Comparison of ENCODE assay signal across 8 cellular contexts in the genomic region with DNA sequence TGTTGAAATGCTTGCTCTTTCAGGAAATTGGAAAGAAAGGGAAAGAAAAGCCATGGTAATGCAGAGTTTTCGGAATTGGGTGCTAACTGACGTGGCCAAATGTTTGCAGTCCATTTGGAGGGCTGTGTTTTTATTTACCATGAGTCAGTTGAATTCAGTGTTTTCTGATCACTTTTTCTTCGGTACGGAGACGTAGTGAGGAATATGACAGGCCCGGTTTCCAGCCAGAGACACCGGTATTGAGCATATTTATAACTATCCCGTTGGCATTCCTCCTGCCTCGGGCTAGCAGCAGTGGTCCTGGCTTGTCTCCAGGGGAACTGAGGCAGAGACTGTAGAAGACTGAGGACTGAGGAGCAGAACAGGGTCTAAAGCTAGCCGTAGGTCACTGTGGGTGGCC. TPM values are rescaled to one million over a fixed set of nuclear protein-coding genes. Genes with fewer than 3 reads are reported as not detected.
DNase-seq lines count a peak whose midpoint lies in the region; ATAC-seq and TF ChIP-seq lines count a peak whose summit lies in the region.

No MANE protein-coding gene starts in this region.

- no peaks in the 10 kb centered on the region for H3K27me3 ChIP-seq in BLaER1 treated with 17β-estradiol and CSF1 and Interleukin-3, amounts not matched to agents 10 nM and 100 nM
- H3K27me3 ChIP-seq in MM.1S (replicated peaks; ENCODE audit: insufficient read depth, low read length) = no peaks in the 10 kb centered on the region

- H3F3A ChIP-seq in MM.1S (ENCODE audit: insufficient read depth, low read length) = peaks cover 4% of the 10 kb centered on the region; the same call in 1 of the 2 replicates

- no peaks in the 10 kb centered on the region for H3K9me2 ChIP-seq in MM.1S (replicated peaks; ENCODE audit: insufficient read depth, low read length)

- no peaks in the 10 kb centered on the region for H3K9me3 Mint-ChIP-seq in dendritic cell treated with granulocyte-macrophage colony-stimulating factor and Interleukin-4, amounts not matched to agents 40 ng/mL and 50 ng/mL, for 4 days
- H3K9me3 Mint-ChIP-seq in natural killer cell treated with Interleukin-12 subunit alpha and Interleukin-12 subunit beta and Interleukin-15 and Interleukin-18, amount 100 ng/mL, for 72 hours = no peaks in the 10 kb centered on the region

- TF ChIP-seq CTCF in MM.1S (IDR thresholded peaks at IDR 0.05; ENCODE audit: low read length) = no peak

- peaks cover 0 to 35% (median 22%) of the 10 kb centered on the region in 11 experiments; a peak in 15 of 22 replicates for H4K20me1 ChIP-seq in BLaER1 treated with 17β-estradiol and CSF1 and Interleukin-3, amounts not matched to agents 10 nM and 100 nM
- no peaks in the 10 kb centered on the region for H4K20me1 ChIP-seq in MM.1S (ENCODE audit: insufficient read depth, low read length)

- peak overlapping the region; percentile 72 to 97 (median 93) for H3K4me3 ChIP-seq in BLaER1 treated with 17β-estradiol and CSF1 and Interleukin-3, amounts not matched to agents 10 nM and 100 nM
- peak overlapping the region; percentile 96 for H3K4me3 ChIP-seq in MM.1S (ENCODE audit: low read length)

- H3K27ac Mint-ChIP-seq in dendritic cell treated with granulocyte-macrophage colony-stimulating factor and Interleukin-4, amounts not matched to agents 40 ng/mL and 50 ng/mL, for 4 days = peak overlapping the region; percentile 87
- H3K27ac Mint-ChIP-seq in natural killer cell treated with Interleukin-12 subunit alpha and Interleukin-12 subunit beta and Interleukin-15 and Interleukin-18, amount 100 ng/mL, for 72 hours = peak overlapping the region; percentile 61 to 64

- peak overlapping the region; percentile 89 to 100 (median 93) for H3K4me2 ChIP-seq in BLaER1 treated with 17β-estradiol and CSF1 and Interleukin-3, amounts not matched to agents 10 nM and 100 nM
- H3K4me2 ChIP-seq in MM.1S (ENCODE audit: low read depth, low read length) = peak overlapping the region; percentile 97

- peaks cover 7% of the 10 kb centered on the region for H3K27me3 Mint-ChIP-seq in dendritic cell treated with granulocyte-macrophage colony-stimulating factor and Interleukin-4, amounts not matched to agents 40 ng/mL and 50 ng/mL, for 4 days
- H3K27me3 Mint-ChIP-seq in natural killer cell treated with Interleukin-12 subunit alpha and Interleukin-12 subunit beta and Interleukin-15 and Interleukin-18, amount 100 ng/mL, for 72 hours = no peaks in the 10 kb centered on the region

- peaks cover 47% of the 10 kb centered on the region for H3K79me2 ChIP-seq in MM.1S (ENCODE audit: low read length)

- peaks cover 49% of the 10 kb centered on the region for H3K36me3 Mint-ChIP-seq in dendritic cell treated with granulocyte-macrophage colony-stimulating factor and Interleukin-4, amounts not matched to agents 40 ng/mL and 50 ng/mL, for 4 days (ENCODE audit: low read depth)
- H3K36me3 Mint-ChIP-seq in natural killer cell treated with Interleukin-12 subunit alpha and Interleukin-12 subunit beta and Interleukin-15 and Interleukin-18, amount 100 ng/mL, for 72 hours = peaks cover 15% of the 10 kb centered on the region

- H3K27ac ChIP-seq in BLaER1 treated with 17β-estradiol and CSF1 and Interleukin-3, amounts not matched to agents 10 nM and 100 nM = peak overlapping the region; percentile 79 to 90 (median 86); a peak in 14 of 22 replicates
- peak overlapping the region; percentile 87; the same call in 1 of the 2 replicates for H3K27ac ChIP-seq in MM.1S (ENCODE audit: low read length)

- H3K9ac ChIP-seq in BLaER1 treated with 17β-estradiol and CSF1 and Interleukin-3, amounts not matched to agents 10 nM and 100 nM = peak overlapping the region; percentile 84 to 93 (median 91)
- peak overlapping the region; percentile 97 for H3K9ac ChIP-seq in MM.1S (ENCODE audit: low read length)

- peaks cover 22% of the 10 kb centered on the region for H3K4me1 Mint-ChIP-seq in dendritic cell treated with granulocyte-macrophage colony-stimulating factor and Interleukin-4, amounts not matched to agents 40 ng/mL and 50 ng/mL, for 4 days (ENCODE audit: low read depth)
- H3K4me1 Mint-ChIP-seq in natural killer cell treated with Interleukin-12 subunit alpha and Interleukin-12 subunit beta and Interleukin-15 and Interleukin-18, amount 100 ng/mL, for 72 hours (ENCODE audit: low read depth in 2 of 2) = peaks cover 17 to 20% of the 10 kb centered on the region in 2 donors

- peaks cover 41 to 44% (median 42%) of the 10 kb centered on the region in 11 experiments for H3K36me3 ChIP-seq in BLaER1 treated with 17β-estradiol and CSF1 and Interleukin-3, amounts not matched to agents 10 nM and 100 nM
- H3K36me3 ChIP-seq in MM.1S (replicated peaks; ENCODE audit: insufficient read depth, low read length) = peaks cover 12% of the 10 kb centered on the region

- intact Hi-C loops in dendritic cell treated with granulocyte-macrophage colony-stimulating factor and Interleukin-4, amounts not matched to agents 40 ng/mL and 50 ng/mL, for 4 days (cut with micrococcal nuclease) = no loop called here

- H3K4me3 Mint-ChIP-seq in dendritic cell treated with granulocyte-macrophage colony-stimulating factor and Interleukin-4, amounts not matched to agents 40 ng/mL and 50 ng/mL, for 4 days = peak overlapping the region; percentile 88
- peak overlapping the region; percentile 90 for H3K4me3 Mint-ChIP-seq in natural killer cell treated with Interleukin-12 subunit alpha and Interleukin-12 subunit beta and Interleukin-15 and Interleukin-18, amount 100 ng/mL, for 72 hours

- no peaks in the 10 kb centered on the region for H3K9me3 ChIP-seq in BLaER1 treated with 17β-estradiol and CSF1 and Interleukin-3, amounts not matched to agents 10 nM and 100 nM (replicated peaks in 1 of 11)
- no peaks in the 10 kb centered on the region for H3K9me3 ChIP-seq in MM.1S (replicated peaks; ENCODE audit: insufficient read depth, low read length)

- peaks cover 9 to 24% (median 16%) of the 10 kb centered on the region in 10 experiments for H3K4me1 ChIP-seq in BLaER1 treated with 17β-estradiol and CSF1 and Interleukin-3, amounts not matched to agents 10 nM and 100 nM
- H3K4me1 ChIP-seq in MM.1S (ENCODE audit: low read length) = peaks cover 4% of the 10 kb centered on the region; the same call in 1 of the 2 replicates

- no peak for ATAC-seq in natural killer cell treated with Interleukin-12 subunit alpha and Interleukin-12 subunit beta and Interleukin-15 and Interleukin-18, amount 100 ng/mL, for 72 hours
- no peak for ATAC-seq in GM18858 (IDR thresholded peaks at IDR 0.05; ENCODE audit: unreplicated experiment)
- no peak for ATAC-seq in HG03095 (IDR thresholded peaks at IDR 0.05; ENCODE audit: unreplicated experiment)
- no peak for ATAC-seq in GM19328 (IDR thresholded peaks at IDR 0.05; ENCODE audit: unreplicated experiment)

- DNase-seq in MM.1S = no peak
- DNase-seq in natural killer cell treated with Interleukin-12 subunit alpha and Interleukin-12 subunit beta and Interleukin-15 and Interleukin-18, amount 100 ng/mL, for 72 hours (ENCODE audit: low spot score) = no peak
- no peak for DNase-seq in stimulated activated CD4-positive, alpha-beta T cell treated with anti-CD3 and anti-CD28 coated beads, Interleukin-4, amount 100 ng/mL, for 24 hours

- H2AFZ ChIP-seq in MM.1S (ENCODE audit: low read length) = no peak overlapping the region

RNA-seq across cellular contexts. Expression of a gene that starts 1.0 kb away (rescaled TPM):
- 10 to 100 TPM; 60.5 to 88.0 TPM for total RNA-seq in natural killer cell treated with Interleukin-12 subunit alpha and Interleukin-12 subunit beta and Interleukin-15 and Interleukin-18, amount 100 ng/mL, for 72 hours

RNA-seq across cellular contexts. Expression of a gene that starts 45.7 kb away (rescaled TPM):
- total RNA-seq in natural killer cell treated with Interleukin-12 subunit alpha and Interleukin-12 subunit beta and Interleukin-15 and Interleukin-18, amount 100 ng/mL, for 72 hours = 10 to 100 TPM; 30.8 to 44.3 TPM

RNA-seq across cellular contexts. Expression of a gene that starts 56.6 kb away (rescaled TPM):
- not detected for total RNA-seq in natural killer cell treated with Interleukin-12 subunit alpha and Interleukin-12 subunit beta and Interleukin-15 and Interleukin-18, amount 100 ng/mL, for 72 hours
